20 cellular contexts compared by ENCODE assay signal in the genomic region with DNA sequence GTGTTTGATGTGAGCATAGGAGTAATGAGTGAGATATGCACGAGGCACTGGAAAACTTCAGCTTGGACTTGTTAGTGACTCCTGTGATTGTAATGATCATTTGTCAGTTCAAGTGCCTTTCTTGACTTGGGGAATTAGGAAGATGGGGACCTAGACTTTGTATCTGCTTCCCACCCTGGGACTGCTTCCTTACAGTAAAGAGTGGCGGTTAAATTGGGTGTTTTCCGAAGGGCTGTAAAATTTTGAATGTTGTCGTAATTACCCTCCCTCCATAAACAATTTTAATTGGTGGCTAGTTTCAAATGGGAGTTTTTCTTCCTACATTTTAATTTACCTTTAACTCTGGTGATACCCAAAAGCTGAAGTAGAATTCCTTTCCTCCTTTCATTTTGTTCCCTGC. TPM values are rescaled to one million over a fixed set of nuclear protein-coding genes. Genes with fewer than 3 reads are reported as not detected.
DNase-seq lines count a peak whose midpoint lies in the region; ATAC-seq and TF ChIP-seq lines count a peak whose summit lies in the region.
"Had no signal": no experiment of that assay in that cellular context is flagged by ENCODE, and none has a peak within 500 bp of the region (broad histone marks: within the 10 kb centered on the region; RNA-seq: fewer than 3 reads in every experiment).

No MANE protein-coding gene starts in this region.

- TF ChIP-seq RAD21 in HCT116 (IDR thresholded peaks at IDR 0.05; ENCODE audit: low read depth), result no peak

- H3K79me2 ChIP-seq in HCT116 (ENCODE audit: insufficient read depth, low read length), result peaks cover 96% of the 10 kb centered on the region

- no peak for TF ChIP-seq EP300 in esophagus muscularis mucosa (IDR thresholded peaks at IDR 0.05)

- no peaks in the 10 kb centered on the region for H3K4me1 ChIP-seq in HCT116 (ENCODE audit: control insufficient read depth in 1 of 2, insufficient read depth in 2 of 2, low read length in 2 of 2)
- peaks cover 0 to 44% (median 18%) of the 10 kb centered on the region in 4 donors for H3K4me1 ChIP-seq in esophagus muscularis mucosa

- no peak for TF ChIP-seq POLR2A in HCT116 (IDR thresholded peaks at IDR 0.05; ENCODE audit: borderline replicate concordance, extremely low read depth, insufficient read depth, insufficient read length)
- TF ChIP-seq POLR2A in esophagus muscularis mucosa (IDR thresholded peaks at IDR 0.05; ENCODE audit: low read depth), result no peak

- H2AFZ ChIP-seq in HCT116 (ENCODE audit: low read depth, low read length, poor library complexity, severe bottlenecking), result no peak overlapping the region

- peaks cover 0 to 4% of the 10 kb centered on the region in 2 experiments; a peak in 3 of 4 replicates for H3K36me3 ChIP-seq in HCT116 (ENCODE audit: control insufficient read depth in 1 of 2, insufficient read depth in 2 of 2, low read length in 2 of 2)
- peaks cover 0 to 12% (median 2%) of the 10 kb centered on the region in 4 donors for H3K36me3 ChIP-seq in esophagus muscularis mucosa

- H3K4me3 Mint-ChIP-seq in activated CD4-positive, alpha-beta T cell treated with anti-CD3 and anti-CD28 coated beads, Interleukin-2, amount 10 ng/mL, durations not matched to agents 24 days and 14 days, result no peak overlapping the region
- no peak overlapping the region for H3K4me3 Mint-ChIP-seq in osteocyte (ENCODE audit: unreplicated experiment)
- H3K4me3 Mint-ChIP-seq: CD4-positive, alpha-beta T cell had no signal

- peaks cover 52% of the 10 kb centered on the region for H3K36me3 Mint-ChIP-seq in activated CD4-positive, alpha-beta T cell treated with anti-CD3 and anti-CD28 coated beads, Interleukin-2, amount 10 ng/mL, durations not matched to agents 24 days and 14 days (ENCODE audit: low read depth)
- H3K36me3 Mint-ChIP-seq in osteocyte (ENCODE audit: unreplicated experiment), result peaks cover 12% of the 10 kb centered on the region

- DNase-seq in activated CD4-positive, alpha-beta T cell treated with anti-CD3 and anti-CD28 coated beads, Interleukin-2, amount 10 ng/mL, durations not matched to agents 24 days and 14 days, result no peak
- DNase-seq in activated CD4-positive, alpha-beta T cell treated with anti-CD3 and anti-CD28 coated beads for 1 hour, result no peak
- DNase-seq in HCT116 (ENCODE audit: low read depth, low spot score), result no peak
- peak; percentile 34 for DNase-seq in esophagus muscularis mucosa (ENCODE audit: extremely low spot score)
- no peak for DNase-seq in osteocyte (ENCODE audit: extremely low spot score, unreplicated experiment)
- no peak for DNase-seq in COLO829 (ENCODE audit: low spot score)
- DNase-seq: CD4-positive, alpha-beta T cell; DMS53; EL; GOT3; Kasumi-1; MG63; NCI-H1092; NCI-H510A; NCI-H748 treated with DMSO at 0.1 percent for 48 hours; NK-92 treated with Interleukin-12 subunit alpha and Interleukin-12 subunit beta, amount 100 ng/mL, for 24 hours had no signal

- H3K9me3 Mint-ChIP-seq in activated CD4-positive, alpha-beta T cell treated with anti-CD3 and anti-CD28 coated beads, Interleukin-2, amount 10 ng/mL, durations not matched to agents 24 days and 14 days, result no peaks in the 10 kb centered on the region
- no peaks in the 10 kb centered on the region for H3K9me3 Mint-ChIP-seq in osteocyte (ENCODE audit: unreplicated experiment)
- H3K9me3 Mint-ChIP-seq: CD4-positive, alpha-beta T cell had no signal

- no peak overlapping the region for H3K4me2 ChIP-seq in HCT116 (ENCODE audit: low read length)

- H3K27me3 Mint-ChIP-seq in activated CD4-positive, alpha-beta T cell treated with anti-CD3 and anti-CD28 coated beads, Interleukin-2, amount 10 ng/mL, durations not matched to agents 24 days and 14 days, result no peaks in the 10 kb centered on the region
- no peaks in the 10 kb centered on the region for H3K27me3 Mint-ChIP-seq in osteocyte (ENCODE audit: unreplicated experiment)
- H3K27me3 Mint-ChIP-seq: CD4-positive, alpha-beta T cell had no signal

- no peaks in the 10 kb centered on the region for H3K9me2 ChIP-seq in HCT116 (ENCODE audit: insufficient read depth)

- H3K4me1 Mint-ChIP-seq in activated CD4-positive, alpha-beta T cell treated with anti-CD3 and anti-CD28 coated beads, Interleukin-2, amount 10 ng/mL, durations not matched to agents 24 days and 14 days, result peaks cover 28% of the 10 kb centered on the region
- H3K4me1 Mint-ChIP-seq in osteocyte (ENCODE audit: unreplicated experiment), result peaks cover 39% of the 10 kb centered on the region

- intact Hi-C loops in activated CD4-positive, alpha-beta T cell treated with anti-CD3 and anti-CD28 coated beads, Interleukin-2, amount 10 ng/mL, durations not matched to agents 24 days and 14 days (cut with micrococcal nuclease), result no loop called here
- intact Hi-C loops in HCT116 (cut with micrococcal nuclease) (no loop called here), esophagus muscularis mucosa (cut with DNase I) (no loop called here)

- POLR2A ChIA-PET in HCT116 (lab: Charles Lee), result no interaction called here

- CTCF ChIA-PET in HCT116 (lab: Charles Lee), result interaction anchor here (1.9 kb wide), 1 partner anchor 90 kb away, joined by 6 read pairs; no protein-coding TSS in a partner anchor

- H3K9ac ChIP-seq in HCT116 (ENCODE audit: low read length), result no peak overlapping the region

- H3K4me3 ChIP-seq in HCT116 (replicated peaks in 1 of 2; ENCODE audit: low read depth in 1 of 2, low read length in 2 of 2) (no peak overlapping the region), esophagus muscularis mucosa (no peak overlapping the region)
- H3K4me3 ChIP-seq: GM12878, MG63 had no signal

- 87% methylated on average over 4 of the region's 4 CpGs for WGBS in esophagus muscularis mucosa

- H4K20me1 ChIP-seq in HCT116 (ENCODE audit: insufficient read depth), result peaks cover 22% of the 10 kb centered on the region; the same call in 1 of the 2 replicates

- ATAC-seq in HCT116 (no peak), HG03280 (IDR thresholded peaks at IDR 0.05; ENCODE audit: unreplicated experiment) (no peak), GM18909 (IDR thresholded peaks at IDR 0.05; ENCODE audit: poor library complexity, unreplicated experiment) (no peak)
- ATAC-seq: GM12878, Right ventricle myocardium inferior had no signal

- TSS peak; percentile 7 for BruUV-seq in HCT116 (replicated peaks; lab: Mats Ljungman, UMichigan)

- H3K27me3 ChIP-seq in HCT116 (ENCODE audit: insufficient read depth, low read length) (no peaks in the 10 kb centered on the region), esophagus muscularis mucosa (no peaks in the 10 kb centered on the region)
- H3K27me3 ChIP-seq: MG63 had no signal

- peak overlapping the region; percentile 20 for H3K27ac Mint-ChIP-seq in activated CD4-positive, alpha-beta T cell treated with anti-CD3 and anti-CD28 coated beads, Interleukin-2, amount 10 ng/mL, durations not matched to agents 24 days and 14 days
- H3K27ac Mint-ChIP-seq in osteocyte (ENCODE audit: unreplicated experiment), result peak overlapping the region; percentile 0
- H3K27ac Mint-ChIP-seq: CD4-positive, alpha-beta T cell had no signal

- TF ChIP-seq CTCF in HCT116 (IDR thresholded peaks at IDR 0.05 in 2 of 3, conservative IDR thresholded peaks at IDR 0.05 in 1 of 3; ENCODE audit: borderline replicate concordance in 1 of 3, insufficient read depth in 1 of 3, low read depth in 2 of 3, low read length in 2 of 3), result no peak
- TF ChIP-seq CTCF in esophagus muscularis mucosa (IDR thresholded peaks at IDR 0.05), result no peak
- TF ChIP-seq CTCF in osteocyte (IDR thresholded peaks at IDR 0.05), result no peak

- H3K27ac ChIP-seq in HCT116 (ENCODE audit: low read depth, low read length) (no peak overlapping the region), esophagus muscularis mucosa (replicated peaks in 1 of 4) (no peak overlapping the region)

- RAD21 ChIA-PET in HCT116 (lab: Charles Lee; ENCODE audit: low non-redundant PET in 1 of 2, low total read pairs in 2 of 2, uncharacterized antibody in 2 of 2, unreplicated experiment in 2 of 2), result no interaction called here

- H3K9me3 ChIP-seq in HCT116 (ENCODE audit: control insufficient read depth in 1 of 2, insufficient read depth in 1 of 2, low read depth in 1 of 2, low read length in 2 of 2), result no peaks in the 10 kb centered on the region
- H3K9me3 ChIP-seq in esophagus muscularis mucosa, result no peaks in the 10 kb centered on the region
- H3K9me3 ChIP-seq: MG63 had no signal

TF ChIP-seq in HCT116, 20 proteins besides CTCF, POLR2A, EP300 and RAD21 (continues in another document):
- no peak for TF ChIP-seq REST (IDR thresholded peaks at IDR 0.05; ENCODE audit: low read depth)
- TF ChIP-seq CEBPB (IDR thresholded peaks at IDR 0.05; ENCODE audit: low read depth), result no peak

RNA-seq across cellular contexts. Expression of gene FAM120AOS, which starts 23.5 kb away (rescaled TPM):
- total RNA-seq in activated CD4-positive, alpha-beta T cell treated with anti-CD3 and anti-CD28 coated beads, Interleukin-2, amount 10 ng/mL, durations not matched to agents 24 days and 14 days, result 31.6 and 33.9 TPM in 2 replicates
- total RNA-seq in HCT116 (2021; ENCODE audit: unreplicated experiment) (31.2 TPM), esophagus muscularis mucosa (10 to 100 TPM; 51.7 to 63.6 (median 55.3) TPM), osteocyte (33.9 and 36.4 TPM in 2 replicates)
- 17.2 and 23.2 TPM in 2 replicates for polyA plus RNA-seq in HCT116 (2012)

RNA-seq across cellular contexts. Expression of gene FAM120A, which starts 25.4 kb away (rescaled TPM):
- 145 and 147 TPM in 2 replicates for total RNA-seq in activated CD4-positive, alpha-beta T cell treated with anti-CD3 and anti-CD28 coated beads, Interleukin-2, amount 10 ng/mL, durations not matched to agents 24 days and 14 days
- total RNA-seq in HCT116 (2021; ENCODE audit: unreplicated experiment) (122 TPM), esophagus muscularis mucosa (100 to 1,000 TPM in 1 of 4 donors, 10 to 100 TPM in 3; 81.7 to 125 (median 90.1) TPM), osteocyte (93.1 and 95.9 TPM in 2 replicates)
- polyA plus RNA-seq in HCT116 (2012), result 87.8 and 93.8 TPM in 2 replicates
